Comparison of ENCODE assay signal across 9 cellular contexts in genomic region chr13:33204130-33204927, GRCh38.
DNase-seq lines count a peak whose midpoint lies in the region; ATAC-seq and TF ChIP-seq lines count a peak whose summit lies in the region.
"Had no signal": no experiment of that assay in that cellular context is flagged by ENCODE, and none has a peak within 500 bp of the region (broad histone marks: within the 10 kb centered on the region; RNA-seq: fewer than 3 reads in every experiment).

No MANE protein-coding gene starts in this region.

- no peak for TF ChIP-seq EP300 in esophagus muscularis mucosa (IDR thresholded peaks at IDR 0.05)

- H3K9me3 ChIP-seq in esophagus muscularis mucosa (no peaks in the 10 kb centered on the region), prostate gland (no peaks in the 10 kb centered on the region), OCI-LY7 (ENCODE audit: low read length) (no peaks in the 10 kb centered on the region)

- H2AFZ ChIP-seq in OCI-LY7 (ENCODE audit: low read length), result no peak overlapping the region

- POLR2A ChIA-PET in OCI-LY7 (lab: Charles Lee), result no interaction called here

- peak; percentile 98 for DNase-seq in GM04504 (ENCODE audit: low read depth)
- peak; percentile 93 for DNase-seq in esophagus muscularis mucosa (ENCODE audit: extremely low spot score)
- DNase-seq in prostate gland (ENCODE audit: low spot score), result no peak
- DNase-seq in effector CD4-positive, alpha-beta T cell, result no peak
- no peak for DNase-seq in OCI-LY7 (ENCODE audit: low spot score)
- DNase-seq in cortex of kidney (lab: John Stamatoyannopoulos, UW), result no peak
- DNase-seq in NCI-H1436 (lab: John Stamatoyannopoulos, UW), result no peak
- DNase-seq: OCI-M1 had no signal

- peak overlapping the region; percentile 46 to 57 (median 54) for H3K4me3 ChIP-seq in esophagus muscularis mucosa
- peak overlapping the region; percentile 4 to 10 for H3K4me3 ChIP-seq in prostate gland
- no peak overlapping the region for H3K4me3 ChIP-seq in OCI-LY7 (ENCODE audit: low read depth, low read length, poor library complexity, severe bottlenecking)

- H3K27me3 ChIP-seq in esophagus muscularis mucosa, result no peaks in the 10 kb centered on the region
- H3K27me3 ChIP-seq in prostate gland (replicated peaks; ENCODE audit: insufficient read depth), result no peaks in the 10 kb centered on the region

- CTCF ChIA-PET in OCI-LY7 (lab: Charles Lee; ENCODE audit: unreplicated experiment), result no interaction called here

- H3K4me1 ChIP-seq in esophagus muscularis mucosa, result peaks cover 84 to 96% (median 94%) of the 10 kb centered on the region in 4 donors
- no peaks in the 10 kb centered on the region for H3K4me1 ChIP-seq in prostate gland (replicated peaks)
- H3K4me1 ChIP-seq in OCI-LY7 (ENCODE audit: insufficient read depth, low read length, poor library complexity, severe bottlenecking), result no peaks in the 10 kb centered on the region

- no peaks in the 10 kb centered on the region for H3K9me2 ChIP-seq in OCI-LY7 (ENCODE audit: insufficient read depth, low read length)

- ATAC-seq in HG03354 (IDR thresholded peaks at IDR 0.05; ENCODE audit: poor library complexity, severe bottlenecking, unreplicated experiment), result peak; percentile 36

- no peaks in the 10 kb centered on the region for H4K20me1 ChIP-seq in OCI-LY7 (ENCODE audit: insufficient read depth, low read length)

- TF ChIP-seq POLR2A in esophagus muscularis mucosa (IDR thresholded peaks at IDR 0.05; ENCODE audit: low read depth) (no peak), prostate gland (IDR thresholded peaks at IDR 0.05) (no peak)

- no peaks in the 10 kb centered on the region for H3K79me2 ChIP-seq in OCI-LY7 (ENCODE audit: insufficient read depth, low read depth, low read length)

- WGBS in esophagus muscularis mucosa, result 12% methylated on average over 12 of the region's 12 CpGs
- WGBS in prostate gland, result 48% methylated on average over 12 of the region's 12 CpGs

- intact Hi-C loops in esophagus muscularis mucosa (cut with DNase I), result no loop called here
- intact Hi-C loops in prostate gland (cut with DNase I), result loop anchor here (5.0 to 10.0 kb wide), 2 partner anchors 87 to 190 kb away; partner anchors contain the start of gene KL
- intact Hi-C loops in OCI-LY7 (cut with micrococcal nuclease; ENCODE audit: unreplicated experiment), result no loop called here

- H3K27ac ChIP-seq in esophagus muscularis mucosa (replicated peaks in 1 of 4), result peak overlapping the region; percentile 77 to 86 (median 84)
- peak overlapping the region; percentile 55 for H3K27ac ChIP-seq in prostate gland
- no peak overlapping the region for H3K27ac ChIP-seq in OCI-LY7 (ENCODE audit: low read depth, low read length, poor library complexity, severe bottlenecking)

- no TSS peak for BruUV-seq in OCI-LY7 (replicated peaks; lab: Mats Ljungman, UMichigan)

- H3K36me3 ChIP-seq in esophagus muscularis mucosa (no peaks in the 10 kb centered on the region), prostate gland (no peaks in the 10 kb centered on the region), OCI-LY7 (ENCODE audit: insufficient read depth, low read length) (no peaks in the 10 kb centered on the region)

- TF ChIP-seq CTCF in esophagus muscularis mucosa (IDR thresholded peaks at IDR 0.05), result no peak
- TF ChIP-seq CTCF in prostate gland (IDR thresholded peaks at IDR 0.05), result no peak
- no peak for TF ChIP-seq CTCF in OCI-LY7 (conservative IDR thresholded peaks at IDR 0.05; ENCODE audit: low read length)

- no peak overlapping the region for H3K4me2 ChIP-seq in OCI-LY7 (ENCODE audit: low read length)

Comparison
In these comparisons a context has a peak if more than half of its experiments do, and no peak if none do; other contexts are left out.
1. DNase-seq: peak in GM04504 (single experiment) and esophagus muscularis mucosa (single experiment); none in prostate gland (single experiment), effector CD4-positive, alpha-beta T cell (single experiment), OCI-LY7 (single experiment), cortex of kidney (single experiment) and NCI-H1436 (single experiment).